In the genomic region with DNA sequence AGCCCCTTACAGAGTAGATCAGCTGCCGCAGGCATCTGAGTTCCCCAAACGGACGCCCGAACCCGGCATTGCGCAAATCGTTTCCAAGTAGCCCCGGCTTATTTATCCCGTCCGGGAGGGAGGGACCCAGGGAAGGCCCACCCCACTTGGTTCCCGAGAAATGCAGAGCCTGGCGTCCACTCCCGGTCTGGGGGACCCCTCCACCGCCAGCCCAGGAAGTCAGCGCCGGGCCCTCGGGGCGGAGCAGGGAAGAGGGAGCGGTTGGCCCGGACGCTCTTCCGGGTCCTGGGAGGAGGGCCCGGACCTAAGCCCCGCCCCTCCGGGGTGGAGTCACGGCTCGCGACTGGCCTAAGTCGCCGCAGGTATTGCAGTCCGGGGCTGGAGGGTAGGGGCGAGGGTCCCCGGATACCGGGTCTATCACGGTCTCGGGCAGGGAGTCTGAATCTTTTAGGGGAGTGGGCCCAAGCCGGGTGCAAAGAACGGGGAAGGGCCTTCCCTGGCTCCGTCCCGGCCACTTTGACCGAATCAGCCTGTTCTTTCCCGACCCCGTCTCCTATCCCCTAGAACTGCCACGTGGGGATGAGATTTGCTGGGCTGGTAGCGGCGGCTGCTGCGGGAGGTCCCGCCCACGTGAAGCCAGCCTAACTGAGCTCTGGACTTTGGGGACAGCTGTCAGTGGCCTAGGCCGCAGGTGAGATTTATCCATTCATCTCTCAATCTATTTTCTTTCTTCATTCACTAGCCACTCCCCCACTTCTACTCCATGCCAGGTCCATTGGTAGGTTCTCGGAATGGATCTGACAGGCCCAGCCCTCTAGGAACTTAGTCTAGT, we compare ENCODE assay signal across 8 cellular contexts. TPM values are rescaled to one million over a fixed set of nuclear protein-coding genes. Genes with fewer than 3 reads are reported as not detected.
DNase-seq lines count a peak whose midpoint lies in the region; ATAC-seq and TF ChIP-seq lines count a peak whose summit lies in the region.

A gene with protein sequence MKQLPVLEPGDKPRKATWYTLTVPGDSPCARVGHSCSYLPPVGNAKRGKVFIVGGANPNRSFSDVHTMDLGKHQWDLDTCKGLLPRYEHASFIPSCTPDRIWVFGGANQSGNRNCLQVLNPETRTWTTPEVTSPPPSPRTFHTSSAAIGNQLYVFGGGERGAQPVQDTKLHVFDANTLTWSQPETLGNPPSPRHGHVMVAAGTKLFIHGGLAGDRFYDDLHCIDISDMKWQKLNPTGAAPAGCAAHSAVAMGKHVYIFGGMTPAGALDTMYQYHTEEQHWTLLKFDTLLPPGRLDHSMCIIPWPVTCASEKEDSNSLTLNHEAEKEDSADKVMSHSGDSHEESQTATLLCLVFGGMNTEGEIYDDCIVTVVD (plus strand): TSS at position 327 of the 832 bp plus-strand sequence. CDS start 2,472 bp downstream, outside the sequence.

- peak; percentile 88 for DNase-seq in DND-41
- DNase-seq in Karpas-422: peak; percentile 97
- peak; percentile 97 for DNase-seq in RPMI8226
- peak; percentile 93 for DNase-seq in fibroblast of mammary gland (ENCODE audit: low read depth)
- peak; percentile 93 for DNase-seq in natural killer cell
- peak; percentile 83 for DNase-seq in stimulated activated naive CD4-positive, alpha-beta T cell treated with Interleukin-2 at 50 U/mL for 16 hours (lab: John Stamatoyannopoulos, UW)

- no peaks in the 10 kb centered on the region for H3K27me3 Mint-ChIP-seq in activated T-helper 17 cell treated with anti-CD3 and anti-CD28 coated beads, Interleukin-2, amount 50 U/mL, for 72 hours
- peaks cover 0 to 2% of the 10 kb centered on the region in 2 donors for H3K27me3 Mint-ChIP-seq in natural killer cell (ENCODE audit: low read depth in 2 of 2)

- H3K36me3 Mint-ChIP-seq in activated T-helper 17 cell treated with anti-CD3 and anti-CD28 coated beads, Interleukin-2, amount 50 U/mL, for 72 hours (ENCODE audit: low read depth): peaks cover 29% of the 10 kb centered on the region
- peaks cover 8% of the 10 kb centered on the region for H3K36me3 Mint-ChIP-seq in natural killer cell

- H3K27me3 ChIP-seq in DND-41 (ENCODE audit: insufficient read depth, low read length, poor library complexity) (no peaks in the 10 kb centered on the region), Karpas-422 (ENCODE audit: low read length) (no peaks in the 10 kb centered on the region)

- H3K79me2 ChIP-seq in DND-41 (ENCODE audit: insufficient read depth, low read length): peaks cover 7% of the 10 kb centered on the region
- peaks cover 11% of the 10 kb centered on the region for H3K79me2 ChIP-seq in Karpas-422 (ENCODE audit: low read length)

- H3K4me3 Mint-ChIP-seq in activated T-helper 17 cell treated with anti-CD3 and anti-CD28 coated beads, Interleukin-2, amount 50 U/mL, for 72 hours: peak within 1 kb of the TSS; percentile 87
- peak within 1 kb of the TSS; percentile 88 for H3K4me3 Mint-ChIP-seq in natural killer cell

- H3K4me2 ChIP-seq in DND-41 (ENCODE audit: insufficient read depth, low read length) (peak within 1 kb of the TSS; percentile 83), Karpas-422 (ENCODE audit: low read depth, low read length, poor library complexity, severe bottlenecking) (peak within 1 kb of the TSS; percentile 94)

- TF ChIP-seq CTCF in DND-41 (IDR thresholded peaks at IDR 0.05; ENCODE audit: borderline replicate concordance, extremely low read depth, low read length, poor library complexity, severe bottlenecking): no peak
- no peak for TF ChIP-seq CTCF in fibroblast of mammary gland (conservative IDR thresholded peaks at IDR 0.05; ENCODE audit: control insufficient read depth, insufficient read depth, low read depth, low read length)
- no peak for TF ChIP-seq CTCF in natural killer cell (IDR thresholded peaks at IDR 0.05)

- H3K27ac Mint-ChIP-seq in activated T-helper 17 cell treated with anti-CD3 and anti-CD28 coated beads, Interleukin-2, amount 50 U/mL, for 72 hours: peak within 1 kb of the TSS; percentile 91
- peak within 1 kb of the TSS; percentile 78 to 84 for H3K27ac Mint-ChIP-seq in natural killer cell

- intact Hi-C loops in natural killer cell (cut with micrococcal nuclease): loop anchor here (1.0 kb wide), 2 partner anchors 11 to 41 kb away; a partner anchor contains a TSS

- H3K27ac ChIP-seq in DND-41 (ENCODE audit: low read length) (peak within 1 kb of the TSS; percentile 87), Karpas-422 (ENCODE audit: low read length) (peak within 1 kb of the TSS; percentile 52)

- ATAC-seq in DND-41 (ENCODE audit: insufficient read depth, low read depth) (peak; percentile 98), GM21825 (IDR thresholded peaks at IDR 0.05; ENCODE audit: unreplicated experiment) (peak; percentile 97), natural killer cell (peak; percentile 98 to 99 (median 98))
- peak; percentile 99 for ATAC-seq in activated T-helper 17 cell treated with anti-CD3 and anti-CD28 coated beads, Interleukin-2, amount 50 U/mL, for 72 hours (replicated peaks)

- H3K36me3 ChIP-seq in DND-41 (ENCODE audit: insufficient read depth, low read length) (peaks cover 4% of the 10 kb centered on the region; the same call in 1 of the 2 replicates), Karpas-422 (ENCODE audit: insufficient read depth, low read length) (no peaks in the 10 kb centered on the region; the same call in 1 of the 2 replicates)

- H3K9me3 ChIP-seq in DND-41 (ENCODE audit: insufficient read depth, low read length, severe bottlenecking): no peaks in the 10 kb centered on the region
- no peaks in the 10 kb centered on the region for H3K9me3 ChIP-seq in Karpas-422 (ENCODE audit: low read length)

- peaks cover 15% of the 10 kb centered on the region for H3K4me1 ChIP-seq in DND-41 (ENCODE audit: insufficient read depth, low read length)
- H3K4me1 ChIP-seq in Karpas-422 (ENCODE audit: low read length): peaks cover 12% of the 10 kb centered on the region

- H3K4me3 ChIP-seq in DND-41 (ENCODE audit: low read depth in 1 of 2, low read length in 2 of 2) (peak within 1 kb of the TSS; percentile 58 to 79; a peak in 3 of 4 replicates), Karpas-422 (ENCODE audit: low read length) (peak within 1 kb of the TSS; percentile 83), fibroblast of mammary gland (ENCODE audit: control insufficient read depth, low read depth, low read length) (peak within 1 kb of the TSS; percentile 84)

- peak within 1 kb of the TSS; percentile 94 for H2AFZ ChIP-seq in DND-41 (ENCODE audit: low read depth, low read length)
- peak within 1 kb of the TSS; percentile 99 for H2AFZ ChIP-seq in Karpas-422 (ENCODE audit: low read length)

- H3K9me2 ChIP-seq in Karpas-422 (replicated peaks; ENCODE audit: insufficient read depth, low read length): no peaks in the 10 kb centered on the region

- no peaks in the 10 kb centered on the region for H3K9me3 Mint-ChIP-seq in activated T-helper 17 cell treated with anti-CD3 and anti-CD28 coated beads, Interleukin-2, amount 50 U/mL, for 72 hours
- no peaks in the 10 kb centered on the region for H3K9me3 Mint-ChIP-seq in natural killer cell

- peak within 1 kb of the TSS; percentile 70 for H3K9ac ChIP-seq in DND-41 (ENCODE audit: low read depth, low read length)
- H3K9ac ChIP-seq in Karpas-422 (ENCODE audit: low read length): peak within 1 kb of the TSS; percentile 87

- H4K20me1 ChIP-seq in DND-41 (ENCODE audit: insufficient read depth, low read length) (no peaks in the 10 kb centered on the region), Karpas-422 (ENCODE audit: insufficient read depth, low read depth, low read length) (no peaks in the 10 kb centered on the region)

- peaks cover 15% of the 10 kb centered on the region for H3K4me1 Mint-ChIP-seq in activated T-helper 17 cell treated with anti-CD3 and anti-CD28 coated beads, Interleukin-2, amount 50 U/mL, for 72 hours
- peaks cover 8 to 12% of the 10 kb centered on the region in 2 donors for H3K4me1 Mint-ChIP-seq in natural killer cell

RNA-seq across cellular contexts. Expression of the gene that starts here (rescaled TPM):
- total RNA-seq in Karpas-422 (2014; rRNA removed; shearing (Covaris generic); ENCODE audit: low replicate concordance): 22.4 and 22.6 TPM in 2 replicates
- 10 to 100 TPM; 17.4 to 42.1 TPM for total RNA-seq in activated T-helper 17 cell treated with anti-CD3 and anti-CD28 coated beads, Interleukin-2, amount 50 U/mL, for 72 hours
- 10 to 100 TPM; 10.6 to 13.1 (median 11.8) TPM for total RNA-seq in natural killer cell

Comparison
In these comparisons a context has a peak if more than half of its experiments do, and no peak if none do; other contexts are left out.
1. Peak in every context shown above with its lines: DNase-seq, ATAC-seq, H3K4me3 ChIP-seq and H3K27ac ChIP-seq.